In the genomic region with DNA sequence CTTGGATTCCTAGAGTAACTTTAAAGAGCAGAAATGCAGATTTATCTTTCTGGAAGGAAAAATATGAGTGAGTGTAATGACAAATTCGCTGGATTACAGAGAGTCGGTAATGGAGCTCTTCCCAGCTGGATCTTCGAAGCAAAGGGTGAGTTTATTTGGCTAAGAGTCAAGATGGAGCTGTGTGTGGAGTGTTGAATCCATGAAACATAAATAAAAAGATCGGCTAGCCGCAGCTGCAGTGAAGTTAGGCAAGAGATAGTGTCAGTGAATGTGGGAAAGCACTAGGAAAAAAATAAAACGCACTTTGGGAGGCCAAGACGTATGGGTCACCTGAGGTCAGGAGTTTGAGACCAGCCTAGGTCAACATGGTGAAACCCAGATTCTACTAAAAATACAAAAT, we compare ENCODE assay signal across 22 cellular contexts. TPM values are rescaled to one million over a fixed set of nuclear protein-coding genes. Genes with fewer than 3 reads are reported as not detected.
"Had no signal": no experiment of that assay in that cellular context is flagged by ENCODE, and none has a peak within 500 bp of the region (broad histone marks: within the 10 kb centered on the region; RNA-seq: fewer than 3 reads in every experiment).

No MANE protein-coding gene starts in this region.

- H3K27me3 ChIP-seq: cardiac muscle cell, gastrocnemius medialis, heart left ventricle, sigmoid colon, tibial nerve had no signal

- H3K4me1 Mint-ChIP-seq: activated CD4-positive, alpha-beta T cell treated with anti-CD3 and anti-CD28 coated beads, Interleukin-2, amount 10 ng/mL, durations not matched to agents 7 days and 5 days; activated naive CD4-positive, alpha-beta T cell treated with anti-CD3 and anti-CD28 coated beads, Interleukin-2, amount 10 ng/mL, durations not matched to agents 7 days and 5 days; activated naive CD8-positive, alpha-beta T cell treated with anti-CD3 and anti-CD28 coated beads, Interleukin-2, amount 50 U/mL, for 24 hours had no signal

- H3K36me3 ChIP-seq: cardiac muscle cell, gastrocnemius medialis, heart left ventricle, sigmoid colon, tibial nerve had no signal

- H3K4me3 Mint-ChIP-seq: activated CD4-positive, alpha-beta T cell treated with anti-CD3 and anti-CD28 coated beads, Interleukin-2, amount 10 ng/mL, durations not matched to agents 7 days and 5 days; activated CD8-positive, alpha-beta T cell treated with anti-CD3 and anti-CD28 coated beads, Interleukin-2, amount 10 ng/mL, durations not matched to agents 7 days and 5 days; activated naive CD4-positive, alpha-beta T cell treated with anti-CD3 and anti-CD28 coated beads, Interleukin-2, amount 10 ng/mL, durations not matched to agents 7 days and 5 days; activated naive CD8-positive, alpha-beta T cell treated with anti-CD3 and anti-CD28 coated beads, Interleukin-2, amount 50 U/mL, for 24 hours; activated T-cell treated with anti-CD3 and anti-CD28 coated beads, Interleukin-2, amount 50 U/mL, for 24 hours; natural killer cell treated with Interleukin-12 subunit alpha and Interleukin-12 subunit beta and Interleukin-15 and Interleukin-18, amount 100 ng/mL, for 72 hours had no signal

- H3K9me3 Mint-ChIP-seq: activated naive CD4-positive, alpha-beta T cell treated with anti-CD3 and anti-CD28 coated beads, Interleukin-2, amount 10 ng/mL, durations not matched to agents 7 days and 5 days; activated naive CD8-positive, alpha-beta T cell treated with anti-CD3 and anti-CD28 coated beads, Interleukin-2, amount 50 U/mL, for 24 hours; activated T-cell treated with anti-CD3 and anti-CD28 coated beads, Interleukin-2, amount 50 U/mL, for 24 hours had no signal

- H3K36me3 Mint-ChIP-seq: activated naive CD4-positive, alpha-beta T cell treated with anti-CD3 and anti-CD28 coated beads, Interleukin-2, amount 10 ng/mL, durations not matched to agents 7 days and 5 days; natural killer cell treated with Interleukin-12 subunit alpha and Interleukin-12 subunit beta and Interleukin-15 and Interleukin-18, amount 100 ng/mL, for 72 hours had no signal

- ATAC-seq: activated CD4-positive, CD25-positive, alpha-beta regulatory T cell treated with anti-CD3 and anti-CD28 coated beads, Interleukin-2, amount 50 U/mL, for 24 hours; activated CD8-positive, alpha-beta T cell treated with anti-CD3 and anti-CD28 coated beads, Interleukin-2, amount 10 ng/mL, durations not matched to agents 7 days and 5 days; activated naive CD8-positive, alpha-beta T cell treated with anti-CD3 and anti-CD28 coated beads, Interleukin-2, amount 50 U/mL, for 24 hours; gastrocnemius medialis; natural killer cell treated with Interleukin-12 subunit alpha and Interleukin-12 subunit beta and Interleukin-15 and Interleukin-18, amount 100 ng/mL, for 72 hours; stimulated activated naive CD8-positive, alpha-beta T cell treated with anti-CD3 and anti-CD28 coated beads, Interleukin-15, Interleukin-2, amounts not matched to agents 100 U/mL and 50 U/mL, for 24 hours had no signal

- H3K79me2 ChIP-seq: parathyroid adenoma had no signal

- H3K27ac Mint-ChIP-seq: activated CD4-positive, alpha-beta T cell treated with anti-CD3 and anti-CD28 coated beads, Interleukin-2, amount 10 ng/mL, durations not matched to agents 7 days and 5 days; activated CD8-positive, alpha-beta T cell treated with anti-CD3 and anti-CD28 coated beads, Interleukin-2, amount 10 ng/mL, durations not matched to agents 7 days and 5 days; activated naive CD4-positive, alpha-beta T cell treated with anti-CD3 and anti-CD28 coated beads, Interleukin-2, amount 10 ng/mL, durations not matched to agents 7 days and 5 days; activated naive CD8-positive, alpha-beta T cell treated with anti-CD3 and anti-CD28 coated beads, Interleukin-2, amount 50 U/mL, for 24 hours; activated T-cell treated with anti-CD3 and anti-CD28 coated beads, Interleukin-2, amount 50 U/mL, for 24 hours; natural killer cell treated with Interleukin-12 subunit alpha and Interleukin-12 subunit beta and Interleukin-15 and Interleukin-18, amount 100 ng/mL, for 72 hours had no signal

- DNase-seq: activated CD4-positive, alpha-beta T cell treated with anti-CD3 and anti-CD28 coated beads, Interleukin-2, amount 10 ng/mL, durations not matched to agents 7 days and 5 days; activated CD8-positive, alpha-beta T cell treated with anti-CD3 and anti-CD28 coated beads, Interleukin-2, amount 10 ng/mL, durations not matched to agents 7 days and 5 days; activated effector memory CD4-positive, alpha-beta T cell treated with Interleukin-2 at 50 U/mL for 16 hours; activated naive CD4-positive, alpha-beta T cell treated with anti-CD3 and anti-CD28 coated beads, Interleukin-2, amount 10 ng/mL, durations not matched to agents 7 days and 5 days; activated naive CD8-positive, alpha-beta T cell treated with anti-CD3 and anti-CD28 coated beads, Interleukin-2, amount 50 U/mL, for 24 hours; activated T-cell treated with anti-CD3 and anti-CD28 coated beads, Interleukin-2, amount 50 U/mL, for 24 hours; dermis blood vessel endothelial cell; effector memory CD4-positive, alpha-beta T cell; gastrocnemius medialis; heart left ventricle; sigmoid colon; stimulated activated CD4-positive, alpha-beta T cell treated with anti-CD3 and anti-CD28 coated beads, Interleukin-12 subunit alpha, Interleukin-12 subunit beta, amount 100 ng/mL, for 4 hours; stimulated activated CD4-positive, alpha-beta T cell treated with anti-CD3 and anti-CD28 coated beads, Interleukin-1b, Interleukin-23, amount 100 ng/mL, for 48 hours; stimulated activated CD8-positive, alpha-beta memory T cell treated with anti-CD3 and anti-CD28 coated beads, Interleukin-4, amount 100 ng/mL, for 48 hours; stimulated activated naive CD8-positive, alpha-beta T cell treated with anti-CD3 and anti-CD28 coated beads, Interleukin-15, Interleukin-2, amounts not matched to agents 100 U/mL and 50 U/mL, for 24 hours; T1000 had no signal

- H3K27ac ChIP-seq: cardiac muscle cell, gastrocnemius medialis, heart left ventricle, parathyroid adenoma, sigmoid colon, tibial nerve had no signal

- H3K27me3 Mint-ChIP-seq: activated CD4-positive, alpha-beta T cell treated with anti-CD3 and anti-CD28 coated beads, Interleukin-2, amount 10 ng/mL, durations not matched to agents 7 days and 5 days; activated naive CD4-positive, alpha-beta T cell treated with anti-CD3 and anti-CD28 coated beads, Interleukin-2, amount 10 ng/mL, durations not matched to agents 7 days and 5 days; activated naive CD8-positive, alpha-beta T cell treated with anti-CD3 and anti-CD28 coated beads, Interleukin-2, amount 50 U/mL, for 24 hours; activated T-cell treated with anti-CD3 and anti-CD28 coated beads, Interleukin-2, amount 50 U/mL, for 24 hours; natural killer cell treated with Interleukin-12 subunit alpha and Interleukin-12 subunit beta and Interleukin-15 and Interleukin-18, amount 100 ng/mL, for 72 hours had no signal

- H3K4me1 ChIP-seq: gastrocnemius medialis, parathyroid adenoma, sigmoid colon, tibial nerve had no signal

- H3K9me3 ChIP-seq: gastrocnemius medialis, heart left ventricle, sigmoid colon, tibial nerve had no signal

- H3K9ac ChIP-seq: parathyroid adenoma had no signal

- H3K4me3 ChIP-seq: cardiac muscle cell, gastrocnemius medialis, heart left ventricle, sigmoid colon, tibial nerve had no signal

- H2AFZ ChIP-seq: parathyroid adenoma had no signal

RNA-seq across cellular contexts. Expression of a gene that starts 10.3 kb away (rescaled TPM):
- total RNA-seq: activated CD4-positive, alpha-beta T cell treated with anti-CD3 and anti-CD28 coated beads, Interleukin-2, amount 10 ng/mL, durations not matched to agents 7 days and 5 days; T-helper 1 cell treated with Interleukin-12 subunit alpha and Interleukin-12 subunit beta and Interleukin-4 antibody, amounts not matched to agents 30 ng/mL and 1 ng/mL, for 36 hours had no signal
